In genomic region chr1:92169161-92169560, GRCh38 we compare ENCODE assay signal across 25 cellular contexts. TPM values are rescaled to one million over a fixed set of nuclear protein-coding genes. Genes with fewer than 3 reads are reported as not detected.
"Had no signal": no experiment of that assay in that cellular context is flagged by ENCODE, and none has a peak within 500 bp of the region (broad histone marks: within the 10 kb centered on the region; RNA-seq: fewer than 3 reads in every experiment).

No MANE protein-coding gene starts in this region.

- H2AFZ ChIP-seq: parathyroid adenoma had no signal

- H3K9ac ChIP-seq: parathyroid adenoma had no signal

- H3K36me3 ChIP-seq: colonic mucosa, esophagus squamous epithelium, right lobe of liver had no signal

- H3K27me3 ChIP-seq: ascending aorta, colonic mucosa, esophagus squamous epithelium, gastroesophageal sphincter, heart left ventricle, right lobe of liver, tibial nerve had no signal

- H3K27ac ChIP-seq: ascending aorta, colonic mucosa, esophagus squamous epithelium, gastroesophageal sphincter, heart left ventricle, parathyroid adenoma, right lobe of liver, skin epidermis, tibial nerve had no signal

- H3K4me3 ChIP-seq: ascending aorta, colonic mucosa, esophagus squamous epithelium, gastroesophageal sphincter, heart left ventricle, right lobe of liver, skin epidermis, tibial nerve had no signal

- H3K9me3 ChIP-seq: ascending aorta, colonic mucosa, esophagus squamous epithelium, gastroesophageal sphincter, heart left ventricle, right lobe of liver, tibial nerve had no signal

- ATAC-seq: activated CD4-positive, alpha-beta T cell treated with anti-CD3 and anti-CD28 coated beads for 36 hours; activated naive CD4-positive, alpha-beta T cell treated with anti-CD3 and anti-CD28 coated beads, Interleukin-2, amount 50 U/mL, for 72 hours; activated T-helper 17 cell treated with anti-CD3 and anti-CD28 coated beads, Interleukin-2, amount 50 U/mL, for 72 hours; gastroesophageal sphincter; heart left ventricle; left ventricle myocardium superior; natural killer cell treated with Interleukin-12 subunit alpha and Interleukin-12 subunit beta and Interleukin-15 and Interleukin-18, amount 100 ng/mL, for 72 hours; right lobe of liver; stimulated activated naive CD8-positive, alpha-beta T cell treated with anti-CD3 and anti-CD28 coated beads, Interleukin-15, amount 100 ng/mL, for 72 hours had no signal

- H3K4me1 ChIP-seq: ascending aorta, colonic mucosa, esophagus squamous epithelium, gastroesophageal sphincter, heart left ventricle, parathyroid adenoma, right lobe of liver, tibial nerve had no signal

- H3K79me2 ChIP-seq: parathyroid adenoma had no signal

- DNase-seq: activated B cell treated with CpG ODN at 0.5 μM for 24 hours; activated CD4-positive, alpha-beta T cell treated with anti-CD3 and anti-CD28 coated beads for 36 hours; activated CD4-positive, alpha-beta T cell treated with anti-CD3 and anti-CD28 coated beads, Interleukin-2, amount 50 U/mL, for 4 hours; activated CD8-positive, alpha-beta memory T cell treated with anti-CD3 and anti-CD28 coated beads for 24 hours; activated CD8-positive, alpha-beta memory T cell treated with anti-CD3 and anti-CD28 coated beads, Interleukin-2, amount 50 U/mL, for 4 hours; activated T-cell treated with anti-CD3 and anti-CD28 coated beads, Interleukin-2, amount 50 U/mL, for 24 hours; central memory CD4-positive, alpha-beta T cell; colonic mucosa; endodermal cell; esophagus squamous epithelium; heart left ventricle; left ventricle myocardium superior; right lobe of liver; stimulated activated CD4-positive, alpha-beta T cell treated with anti-CD3 and anti-CD28 coated beads, Interleukin-1b, Interleukin-23, amount 100 ng/mL, for 48 hours; stimulated activated naive CD8-positive, alpha-beta T cell treated with anti-CD3 and anti-CD28 coated beads, Interleukin-15, amount 100 ng/mL, for 72 hours had no signal

RNA-seq across cellular contexts. Expression of gene C1orf146, which starts 48.6 kb away (rescaled TPM):
- total RNA-seq: activated B cell treated with CpG ODN at 0.5 μM for 24 hours; activated CD4-positive, alpha-beta T cell treated with anti-CD3 and anti-CD28 coated beads for 36 hours; activated naive CD4-positive, alpha-beta T cell treated with anti-CD3 and anti-CD28 coated beads, Interleukin-2, amount 50 U/mL, for 72 hours; activated T-helper 17 cell treated with anti-CD3 and anti-CD28 coated beads, Interleukin-2, amount 50 U/mL, for 72 hours; ascending aorta; colonic mucosa; endodermal cell; esophagus squamous epithelium; gastroesophageal sphincter; heart left ventricle; left ventricle myocardium superior; natural killer cell treated with Interleukin-12 subunit alpha and Interleukin-12 subunit beta and Interleukin-15 and Interleukin-18, amount 100 ng/mL, for 72 hours; right lobe of liver; tibial nerve; urinary bladder had no signal
- polyA plus RNA-seq: adipose tissue, heart left ventricle, urinary bladder had no signal
